1 cellular context compared by ENCODE assay signal in genomic region chr19:289651-290538, GRCh38.
TF ChIP-seq lines count a peak whose summit lies in the region.

No MANE protein-coding gene starts in this region.

TF ChIP-seq in GM23338, 12 proteins besides CTCF, POLR2A, EP300 and RAD21 (continued from another document):
- TF ChIP-seq REST (IDR thresholded peaks at IDR 0.05; ENCODE audit: unreplicated experiment) (no peak), ZNF331 (CRISPR knock-in tag; IDR thresholded peaks at IDR 0.05; ENCODE audit: low read depth) (no peak), NANOG (IDR thresholded peaks at IDR 0.05; ENCODE audit: borderline replicate concordance) (0 out of 2 replicates have a peak, but pooled peaks have one; percentile 11), ZNF114 (CRISPR knock-in tag; IDR thresholded peaks at IDR 0.05) (no peak), POLR2AphosphoS5 (IDR thresholded peaks at IDR 0.05; ENCODE audit: low read depth) (peak; percentile 50)
TF ChIP-seq in GM23338: peak in this region for 4.
